Comparison of ENCODE assay signal across 14 cellular contexts in the genomic region with DNA sequence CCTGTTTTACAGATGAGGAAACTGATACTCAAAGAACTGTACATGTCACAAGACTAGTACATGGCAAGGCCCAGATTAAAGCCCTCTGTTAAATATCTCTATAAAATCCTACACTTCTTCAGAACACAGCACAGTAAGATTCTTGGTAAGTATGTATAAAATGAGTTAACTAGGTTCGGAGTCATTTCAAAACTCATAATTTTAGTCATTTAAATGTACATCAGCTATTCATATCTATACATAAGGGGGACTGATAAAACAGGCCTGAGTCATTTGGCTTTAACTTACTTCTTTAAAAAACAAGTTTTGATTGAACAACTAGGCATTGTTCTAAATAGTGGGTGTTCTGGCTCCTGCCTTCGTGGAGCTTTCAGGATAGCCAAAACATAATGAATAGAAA.
"Had no signal": no experiment of that assay in that cellular context is flagged by ENCODE, and none has a peak within 500 bp of the region (broad histone marks: within the 10 kb centered on the region; RNA-seq: fewer than 3 reads in every experiment).

No MANE protein-coding gene starts in this region.

- H3K27ac ChIP-seq: gastrocnemius medialis, psoas muscle, right lobe of liver had no signal

- DNase-seq: activated B cell treated with CpG ODN at 0.5 μM for 24 hours; activated naive CD4-positive, alpha-beta T cell treated with anti-CD3 and anti-CD28 coated beads, Interleukin-2, amount 10 ng/mL, durations not matched to agents 7 days and 5 days; amygdala; effector memory CD4-positive, alpha-beta T cell; gastrocnemius medialis; nephron progenitor cell; psoas muscle; right lobe of liver; SK-N-SH had no signal

- H3K36me3 ChIP-seq: right lobe of liver had no signal

- H3K27me3 ChIP-seq: gastrocnemius medialis, right lobe of liver had no signal

- H3K4me1 Mint-ChIP-seq: activated B cell treated with CpG ODN at 0.5 μM for 24 hours; activated naive CD4-positive, alpha-beta T cell treated with anti-CD3 and anti-CD28 coated beads, Interleukin-2, amount 10 ng/mL, durations not matched to agents 7 days and 5 days; memory B cell; stimulated activated memory B cell treated with anti-CD40 and anti-IgM and Interleukin-4, amounts not matched to agents 10 μg/mL and 1 μg/mL and 100 μg/mL, for 72 hours had no signal

- H3K27me3 Mint-ChIP-seq: activated B cell treated with CpG ODN at 0.5 μM for 24 hours; activated naive CD4-positive, alpha-beta T cell treated with anti-CD3 and anti-CD28 coated beads, Interleukin-2, amount 10 ng/mL, durations not matched to agents 7 days and 5 days; brain; central memory CD8-positive, alpha-beta T cell; memory B cell; stimulated activated memory B cell treated with anti-CD40 and anti-IgM and Interleukin-4, amounts not matched to agents 10 μg/mL and 1 μg/mL and 100 μg/mL, for 72 hours had no signal

- H3K4me3 Mint-ChIP-seq: activated B cell treated with CpG ODN at 0.5 μM for 24 hours; activated naive CD4-positive, alpha-beta T cell treated with anti-CD3 and anti-CD28 coated beads, Interleukin-2, amount 10 ng/mL, durations not matched to agents 7 days and 5 days; brain; central memory CD8-positive, alpha-beta T cell; memory B cell; nephron progenitor cell; stimulated activated memory B cell treated with anti-CD40 and anti-IgM and Interleukin-4, amounts not matched to agents 10 μg/mL and 1 μg/mL and 100 μg/mL, for 72 hours had no signal

- H3K4me3 ChIP-seq: gastrocnemius medialis, psoas muscle, right lobe of liver had no signal

- H3K27ac Mint-ChIP-seq: activated B cell treated with CpG ODN at 0.5 μM for 24 hours; activated naive CD4-positive, alpha-beta T cell treated with anti-CD3 and anti-CD28 coated beads, Interleukin-2, amount 10 ng/mL, durations not matched to agents 7 days and 5 days; memory B cell; stimulated activated memory B cell treated with anti-CD40 and anti-IgM and Interleukin-4, amounts not matched to agents 10 μg/mL and 1 μg/mL and 100 μg/mL, for 72 hours had no signal

- H3K4me1 ChIP-seq: right lobe of liver had no signal

- ATAC-seq: gastrocnemius medialis; left lobe of liver; psoas muscle; right lobe of liver; stimulated activated memory B cell treated with anti-CD40 and anti-IgM and Interleukin-4, amounts not matched to agents 10 μg/mL and 1 μg/mL and 100 μg/mL, for 72 hours had no signal
